13 cellular contexts compared by ENCODE assay signal in the genomic region with DNA sequence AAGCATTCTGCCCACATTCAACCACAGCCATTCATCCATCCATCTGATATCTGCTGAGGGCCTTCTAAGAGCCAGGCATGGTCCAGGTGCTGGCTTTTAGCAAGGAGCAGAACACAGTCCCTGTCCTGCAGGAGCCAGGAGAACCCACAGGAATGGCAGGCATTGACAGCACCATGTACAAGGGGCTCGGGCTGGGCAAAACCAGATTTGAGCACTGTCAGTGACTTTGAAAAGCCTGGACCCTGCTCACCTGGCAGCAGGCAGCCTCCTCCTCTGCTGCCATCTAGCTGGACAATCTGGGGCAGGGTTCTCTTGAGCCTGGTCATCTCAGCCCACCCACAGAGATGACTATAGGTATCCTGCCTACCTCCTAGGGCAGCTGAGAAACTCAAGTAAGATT.
DNase-seq lines count a peak whose midpoint lies in the region; ATAC-seq and TF ChIP-seq lines count a peak whose summit lies in the region.
"Had no signal": no experiment of that assay in that cellular context is flagged by ENCODE, and none has a peak within 500 bp of the region (broad histone marks: within the 10 kb centered on the region; RNA-seq: fewer than 3 reads in every experiment).

No MANE protein-coding gene starts in this region.

- H3K27me3 ChIP-seq in OCI-LY1 (ENCODE audit: insufficient read depth, low read length) (peaks cover 5% of the 10 kb centered on the region; the same call in 1 of the 2 replicates), ovary (no peaks in the 10 kb centered on the region)
- H3K27me3 ChIP-seq: upper lobe of right lung had no signal

- H3K9me2 ChIP-seq in OCI-LY1 (ENCODE audit: low read depth, low read length), result no peaks in the 10 kb centered on the region

- H3K4me2 ChIP-seq in OCI-LY1 (ENCODE audit: low read length), result no peak overlapping the region

- CTCF ChIA-PET in Calu3 (lab: Charles Lee) (interaction anchor here (0.5 kb wide), 1 partner anchor 446 kb away, joined by 4 read pairs; no protein-coding TSS in a partner anchor), WTC11 (lab: Charles Lee) (interaction anchor here (1.2 to 2.3 kb wide), 5 partner anchors 17 to 722 kb away, joined by 3 to 8 read pairs (median 5); no protein-coding TSS in a partner anchor)
- CTCF ChIA-PET in activated naive CD4-positive, alpha-beta T cell treated with anti-CD3 and anti-CD28 coated beads for 36 hours (lab: Charles Lee), result interaction anchor here (0.6 kb wide), 1 partner anchor 132 kb away, joined by 3 read pairs; no protein-coding TSS in a partner anchor

- H3F3A ChIP-seq in OCI-LY1 (ENCODE audit: insufficient read depth, low read length), result no peaks in the 10 kb centered on the region

- H3K36me3 ChIP-seq in OCI-LY1 (ENCODE audit: insufficient read depth, low read length) (no peaks in the 10 kb centered on the region), ovary (no peaks in the 10 kb centered on the region)
- H3K36me3 ChIP-seq: upper lobe of right lung had no signal

- H3K79me2 ChIP-seq in OCI-LY1 (ENCODE audit: insufficient read depth, low read length), result no peaks in the 10 kb centered on the region

- ATAC-seq in GM19328 (IDR thresholded peaks at IDR 0.05; ENCODE audit: unreplicated experiment) (no peak), WTC11 (no peak)
- ATAC-seq: activated naive CD8-positive, alpha-beta T cell treated with anti-CD3 and anti-CD28 coated beads, Interleukin-2, amount 50 U/mL, for 24 hours; upper lobe of right lung had no signal

- WGBS in ovary, 3 donors, result 84 to 100% (median 100%) methylated on average over 1 of the region's 1 CpG

- H3K4me1 ChIP-seq in OCI-LY1 (ENCODE audit: insufficient read depth, low read length, severe bottlenecking), result no peaks in the 10 kb centered on the region
- H3K4me1 ChIP-seq in ovary (ENCODE audit: insufficient read depth), result peaks cover 60% of the 10 kb centered on the region

- H3K4me1 Mint-ChIP-seq in Calu3 (ENCODE audit: low read depth, unreplicated experiment) (peaks cover 9% of the 10 kb centered on the region), WTC11 (peaks cover 24% of the 10 kb centered on the region)
- H3K4me1 Mint-ChIP-seq in activated naive CD4-positive, alpha-beta T cell treated with anti-CD3 and anti-CD28 coated beads for 36 hours (ENCODE audit: low read depth), result peaks cover 4% of the 10 kb centered on the region

- H3K27ac ChIP-seq in OCI-LY1 (ENCODE audit: low read depth, low read length, poor library complexity, severe bottlenecking), result no peak overlapping the region
- H3K27ac ChIP-seq in ovary, result peak overlapping the region; percentile 44 to 80
- H3K27ac ChIP-seq: upper lobe of right lung had no signal

- H3K27ac Mint-ChIP-seq in Calu3 (ENCODE audit: unreplicated experiment) (no peak overlapping the region), WTC11 (no peak overlapping the region)
- no peak overlapping the region for H3K27ac Mint-ChIP-seq in activated naive CD4-positive, alpha-beta T cell treated with anti-CD3 and anti-CD28 coated beads for 36 hours
- H3K27ac Mint-ChIP-seq: activated naive CD8-positive, alpha-beta T cell treated with anti-CD3 and anti-CD28 coated beads, Interleukin-2, amount 50 U/mL, for 24 hours had no signal

- H3K9ac ChIP-seq in OCI-LY1 (ENCODE audit: low read length), result no peak overlapping the region

- H3K9me3 Mint-ChIP-seq in Calu3 (ENCODE audit: low read depth, unreplicated experiment) (no peaks in the 10 kb centered on the region), WTC11 (no peaks in the 10 kb centered on the region; the same call in 1 of the 2 replicates)
- H3K9me3 Mint-ChIP-seq in activated naive CD4-positive, alpha-beta T cell treated with anti-CD3 and anti-CD28 coated beads for 36 hours, result no peaks in the 10 kb centered on the region
- H3K9me3 Mint-ChIP-seq: activated naive CD8-positive, alpha-beta T cell treated with anti-CD3 and anti-CD28 coated beads, Interleukin-2, amount 50 U/mL, for 24 hours had no signal

- DNase-seq in Calu3 (peak; percentile 45), fibroblast of the aortic adventitia (ENCODE audit: low read depth) (no peak), ovary (peak in 2 of 5 donors; percentile 24 to 28), glomerular visceral epithelial cell (ENCODE audit: extremely low spot score) (no peak), WTC11 (ENCODE audit: low spot score) (no peak)
- DNase-seq in activated naive CD4-positive, alpha-beta T cell treated with anti-CD3 and anti-CD28 coated beads for 36 hours, result no peak
- DNase-seq: activated naive CD8-positive, alpha-beta T cell treated with anti-CD3 and anti-CD28 coated beads, Interleukin-2, amount 50 U/mL, for 24 hours; DMS153; NCI-H510A; stimulated activated CD4-positive, alpha-beta T cell treated with anti-CD3 and anti-CD28 coated beads, Interleukin-1b, Interleukin-23, amount 100 ng/mL, for 48 hours had no signal

- POLR2A ChIA-PET in WTC11 (lab: Charles Lee), result no interaction called here

- intact Hi-C loops in Calu3 (cut with micrococcal nuclease; ENCODE audit: unreplicated experiment), result loop anchor here (5.0 to 10.0 kb wide), 2 partner anchors 131 to 349 kb away; no protein-coding TSS in a partner anchor
- intact Hi-C loops in ovary (cut with DNase I), result loop anchor here in 3 of 4 donors (5.0 to 10.0 kb wide), 7 partner anchors 64 to 714 kb away; no protein-coding TSS in a partner anchor
- intact Hi-C loops in activated naive CD4-positive, alpha-beta T cell treated with anti-CD3 and anti-CD28 coated beads for 36 hours (cut with micrococcal nuclease), result no loop called here

- H3K36me3 Mint-ChIP-seq in Calu3 (ENCODE audit: insufficient read depth, unreplicated experiment) (no peaks in the 10 kb centered on the region), WTC11 (no peaks in the 10 kb centered on the region)
- no peaks in the 10 kb centered on the region for H3K36me3 Mint-ChIP-seq in activated naive CD4-positive, alpha-beta T cell treated with anti-CD3 and anti-CD28 coated beads for 36 hours (ENCODE audit: low read depth)

- no peak overlapping the region for H2AFZ ChIP-seq in OCI-LY1 (ENCODE audit: low read length)

- TF ChIP-seq CTCF in Calu3 (IDR thresholded peaks at IDR 0.05; ENCODE audit: unreplicated experiment) (no peak), OCI-LY1 (IDR thresholded peaks at IDR 0.05; ENCODE audit: low read length) (peak; percentile 33; the same call in 1 of the 2 replicates), fibroblast of the aortic adventitia (IDR thresholded peaks at IDR 0.05; ENCODE audit: insufficient read depth, low read length) (peak; percentile 5), ovary (IDR thresholded peaks at IDR 0.05) (peak in 1 of 3 donors; percentile 21), WTC11 (IDR thresholded peaks at IDR 0.05) (no peak)

- H3K4me3 ChIP-seq in OCI-LY1 (ENCODE audit: low read depth, low read length, poor library complexity, severe bottlenecking), result no peak overlapping the region
- no peak overlapping the region for H3K4me3 ChIP-seq in fibroblast of the aortic adventitia (ENCODE audit: low read depth, low read length)
- H3K4me3 ChIP-seq in ovary, result no peak overlapping the region
- H3K4me3 ChIP-seq: upper lobe of right lung had no signal

- no peaks in the 10 kb centered on the region for H3K9me3 ChIP-seq in OCI-LY1 (ENCODE audit: low read length)
- no peaks in the 10 kb centered on the region for H3K9me3 ChIP-seq in ovary
- H3K9me3 ChIP-seq: upper lobe of right lung had no signal

- no peak for TF ChIP-seq EP300 in ovary (IDR thresholded peaks at IDR 0.05)

- H3K4me3 Mint-ChIP-seq in Calu3 (ENCODE audit: low read depth, unreplicated experiment) (no peak overlapping the region), WTC11 (no peak overlapping the region)
- H3K4me3 Mint-ChIP-seq in activated naive CD4-positive, alpha-beta T cell treated with anti-CD3 and anti-CD28 coated beads for 36 hours, result no peak overlapping the region
- H3K4me3 Mint-ChIP-seq: activated naive CD8-positive, alpha-beta T cell treated with anti-CD3 and anti-CD28 coated beads, Interleukin-2, amount 50 U/mL, for 24 hours had no signal

- BruUV-seq in Calu3 (replicated peaks; lab: Mats Ljungman, UMichigan), result no TSS peak

- H3K27me3 Mint-ChIP-seq in Calu3 (ENCODE audit: unreplicated experiment) (no peaks in the 10 kb centered on the region), WTC11 (ENCODE audit: low read depth) (0 out of 2 replicates have a peak, but pooled peaks cover 2% of the 10 kb centered on the region)
- no peaks in the 10 kb centered on the region for H3K27me3 Mint-ChIP-seq in activated naive CD4-positive, alpha-beta T cell treated with anti-CD3 and anti-CD28 coated beads for 36 hours (ENCODE audit: low read depth)
- H3K27me3 Mint-ChIP-seq: activated naive CD8-positive, alpha-beta T cell treated with anti-CD3 and anti-CD28 coated beads, Interleukin-2, amount 50 U/mL, for 24 hours had no signal

- no peaks in the 10 kb centered on the region for H4K20me1 ChIP-seq in OCI-LY1 (ENCODE audit: insufficient read depth, low read length)

- no peak for TF ChIP-seq POLR2A in ovary (IDR thresholded peaks at IDR 0.05)

TF ChIP-seq in WTC11, 78 proteins besides CTCF, POLR2A, EP300 and RAD21 (continues in another document):
- TF ChIP-seq, protein P1, sequence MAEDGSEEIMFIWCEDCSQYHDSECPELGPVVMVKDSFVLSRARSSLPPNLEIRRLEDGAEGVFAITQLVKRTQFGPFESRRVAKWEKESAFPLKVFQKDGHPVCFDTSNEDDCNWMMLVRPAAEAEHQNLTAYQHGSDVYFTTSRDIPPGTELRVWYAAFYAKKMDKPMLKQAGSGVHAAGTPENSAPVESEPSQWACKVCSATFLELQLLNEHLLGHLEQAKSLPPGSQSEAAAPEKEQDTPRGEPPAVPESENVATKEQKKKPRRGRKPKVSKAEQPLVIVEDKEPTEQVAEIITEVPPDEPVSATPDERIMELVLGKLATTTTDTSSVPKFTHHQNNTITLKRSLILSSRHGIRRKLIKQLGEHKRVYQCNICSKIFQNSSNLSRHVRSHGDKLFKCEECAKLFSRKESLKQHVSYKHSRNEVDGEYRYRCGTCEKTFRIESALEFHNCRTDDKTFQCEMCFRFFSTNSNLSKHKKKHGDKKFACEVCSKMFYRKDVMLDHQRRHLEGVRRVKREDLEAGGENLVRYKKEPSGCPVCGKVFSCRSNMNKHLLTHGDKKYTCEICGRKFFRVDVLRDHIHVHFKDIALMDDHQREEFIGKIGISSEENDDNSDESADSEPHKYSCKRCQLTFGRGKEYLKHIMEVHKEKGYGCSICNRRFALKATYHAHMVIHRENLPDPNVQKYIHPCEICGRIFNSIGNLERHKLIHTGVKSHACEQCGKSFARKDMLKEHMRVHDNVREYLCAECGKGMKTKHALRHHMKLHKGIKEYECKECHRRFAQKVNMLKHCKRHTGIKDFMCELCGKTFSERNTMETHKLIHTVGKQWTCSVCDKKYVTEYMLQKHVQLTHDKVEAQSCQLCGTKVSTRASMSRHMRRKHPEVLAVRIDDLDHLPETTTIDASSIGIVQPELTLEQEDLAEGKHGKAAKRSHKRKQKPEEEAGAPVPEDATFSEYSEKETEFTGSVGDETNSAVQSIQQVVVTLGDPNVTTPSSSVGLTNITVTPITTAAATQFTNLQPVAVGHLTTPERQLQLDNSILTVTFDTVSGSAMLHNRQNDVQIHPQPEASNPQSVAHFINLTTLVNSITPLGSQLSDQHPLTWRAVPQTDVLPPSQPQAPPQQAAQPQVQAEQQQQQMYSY (CRISPR knock-in tag; IDR thresholded peaks at IDR 0.05), result no peak

Comparison
In these comparisons a context has a peak if more than half of its experiments do, and no peak if none do; other contexts are left out.
1. CTCF ChIP-seq: peak in OCI-LY1 (single experiment) and fibroblast of the aortic adventitia (single experiment); none in Calu3 (single experiment) and WTC11 (single experiment).